ENCODE assay signal across 1 cellular context in genomic region chr1:24118410-24119242, GRCh38.
TF ChIP-seq lines count a peak whose summit lies in the region.

No MANE protein-coding gene starts in this region.

TF ChIP-seq in HepG2, 621 proteins besides CTCF, POLR2A, EP300 and RAD21 (continued from another document and continues in another):
- TF ChIP-seq, protein P1, sequence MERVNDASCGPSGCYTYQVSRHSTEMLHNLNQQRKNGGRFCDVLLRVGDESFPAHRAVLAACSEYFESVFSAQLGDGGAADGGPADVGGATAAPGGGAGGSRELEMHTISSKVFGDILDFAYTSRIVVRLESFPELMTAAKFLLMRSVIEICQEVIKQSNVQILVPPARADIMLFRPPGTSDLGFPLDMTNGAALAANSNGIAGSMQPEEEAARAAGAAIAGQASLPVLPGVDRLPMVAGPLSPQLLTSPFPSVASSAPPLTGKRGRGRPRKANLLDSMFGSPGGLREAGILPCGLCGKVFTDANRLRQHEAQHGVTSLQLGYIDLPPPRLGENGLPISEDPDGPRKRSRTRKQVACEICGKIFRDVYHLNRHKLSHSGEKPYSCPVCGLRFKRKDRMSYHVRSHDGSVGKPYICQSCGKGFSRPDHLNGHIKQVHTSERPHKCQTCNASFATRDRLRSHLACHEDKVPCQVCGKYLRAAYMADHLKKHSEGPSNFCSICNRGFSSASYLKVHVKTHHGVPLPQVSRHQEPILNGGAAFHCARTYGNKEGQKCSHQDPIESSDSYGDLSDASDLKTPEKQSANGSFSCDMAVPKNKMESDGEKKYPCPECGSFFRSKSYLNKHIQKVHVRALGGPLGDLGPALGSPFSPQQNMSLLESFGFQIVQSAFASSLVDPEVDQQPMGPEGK (CRISPR knock-in tag; IDR thresholded peaks at IDR 0.05) = peak; percentile 97
- TF ChIP-seq HHEX (CRISPR knock-in tag; IDR thresholded peaks at IDR 0.05) = no peak
- no peak for TF ChIP-seq ZNF678 (CRISPR knock-in tag; IDR thresholded peaks at IDR 0.05)
- TF ChIP-seq, protein P2, sequence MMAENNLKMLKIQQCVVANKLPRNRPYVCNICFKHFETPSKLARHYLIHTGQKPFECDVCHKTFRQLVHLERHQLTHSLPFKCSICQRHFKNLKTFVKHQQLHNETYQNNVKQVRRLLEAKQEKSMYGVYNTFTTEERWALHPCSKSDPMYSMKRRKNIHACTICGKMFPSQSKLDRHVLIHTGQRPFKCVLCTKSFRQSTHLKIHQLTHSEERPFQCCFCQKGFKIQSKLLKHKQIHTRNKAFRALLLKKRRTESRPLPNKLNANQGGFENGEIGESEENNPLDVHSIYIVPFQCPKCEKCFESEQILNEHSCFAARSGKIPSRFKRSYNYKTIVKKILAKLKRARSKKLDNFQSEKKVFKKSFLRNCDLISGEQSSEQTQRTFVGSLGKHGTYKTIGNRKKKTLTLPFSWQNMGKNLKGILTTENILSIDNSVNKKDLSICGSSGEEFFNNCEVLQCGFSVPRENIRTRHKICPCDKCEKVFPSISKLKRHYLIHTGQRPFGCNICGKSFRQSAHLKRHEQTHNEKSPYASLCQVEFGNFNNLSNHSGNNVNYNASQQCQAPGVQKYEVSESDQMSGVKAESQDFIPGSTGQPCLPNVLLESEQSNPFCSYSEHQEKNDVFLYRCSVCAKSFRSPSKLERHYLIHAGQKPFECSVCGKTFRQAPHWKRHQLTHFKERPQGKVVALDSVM (CRISPR knock-in tag; IDR thresholded peaks at IDR 0.05) = peak; percentile 73; the same call in 1 of the 2 replicates
- TF ChIP-seq GABPB1 (CRISPR knock-in tag; IDR thresholded peaks at IDR 0.05) = peak; percentile 61; the same call in 1 of the 2 replicates
- no peak for TF ChIP-seq SRSF9 (IDR thresholded peaks at IDR 0.05; ENCODE audit: borderline replicate concordance, insufficient read depth, low read depth, low read length, poor library complexity, severe bottlenecking)
- TF ChIP-seq MEIS1 (CRISPR knock-in tag; IDR thresholded peaks at IDR 0.05; ENCODE audit: borderline replicate concordance) = peak; percentile 61; the same call in 1 of the 2 replicates
- TF ChIP-seq GFI1 (CRISPR knock-in tag; IDR thresholded peaks at IDR 0.05; ENCODE audit: borderline replicate concordance) = no peak; the same call in 1 of the 2 replicates
- TF ChIP-seq ZNF549 (CRISPR knock-in tag; IDR thresholded peaks at IDR 0.05) = no peak
- TF ChIP-seq ZNF138 (CRISPR knock-in tag; IDR thresholded peaks at IDR 0.05; ENCODE audit: low read depth) = no peak
- TF ChIP-seq TARDBP (CRISPR knock-in tag; IDR thresholded peaks at IDR 0.05) = peak; percentile 70; the same call in 1 of the 2 replicates
- TF ChIP-seq, protein P3, sequence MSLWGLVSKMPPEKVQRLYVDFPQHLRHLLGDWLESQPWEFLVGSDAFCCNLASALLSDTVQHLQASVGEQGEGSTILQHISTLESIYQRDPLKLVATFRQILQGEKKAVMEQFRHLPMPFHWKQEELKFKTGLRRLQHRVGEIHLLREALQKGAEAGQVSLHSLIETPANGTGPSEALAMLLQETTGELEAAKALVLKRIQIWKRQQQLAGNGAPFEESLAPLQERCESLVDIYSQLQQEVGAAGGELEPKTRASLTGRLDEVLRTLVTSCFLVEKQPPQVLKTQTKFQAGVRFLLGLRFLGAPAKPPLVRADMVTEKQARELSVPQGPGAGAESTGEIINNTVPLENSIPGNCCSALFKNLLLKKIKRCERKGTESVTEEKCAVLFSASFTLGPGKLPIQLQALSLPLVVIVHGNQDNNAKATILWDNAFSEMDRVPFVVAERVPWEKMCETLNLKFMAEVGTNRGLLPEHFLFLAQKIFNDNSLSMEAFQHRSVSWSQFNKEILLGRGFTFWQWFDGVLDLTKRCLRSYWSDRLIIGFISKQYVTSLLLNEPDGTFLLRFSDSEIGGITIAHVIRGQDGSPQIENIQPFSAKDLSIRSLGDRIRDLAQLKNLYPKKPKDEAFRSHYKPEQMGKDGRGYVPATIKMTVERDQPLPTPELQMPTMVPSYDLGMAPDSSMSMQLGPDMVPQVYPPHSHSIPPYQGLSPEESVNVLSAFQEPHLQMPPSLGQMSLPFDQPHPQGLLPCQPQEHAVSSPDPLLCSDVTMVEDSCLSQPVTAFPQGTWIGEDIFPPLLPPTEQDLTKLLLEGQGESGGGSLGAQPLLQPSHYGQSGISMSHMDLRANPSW (CRISPR knock-in tag; IDR thresholded peaks at IDR 0.05; ENCODE audit: borderline replicate concordance) = no peak
- TF ChIP-seq KDM1A (CRISPR knock-in tag; IDR thresholded peaks at IDR 0.05) = peak; percentile 5; the same call in 1 of the 2 replicates
- TF ChIP-seq LCORL (IDR thresholded peaks at IDR 0.05) = no peak
- TF ChIP-seq LCORL (CRISPR knock-in tag; IDR thresholded peaks at IDR 0.05) = 0 out of 2 replicates have a peak, but pooled peaks have one; percentile 16
- no peak; the same call in 1 of the 2 replicates for TF ChIP-seq ZNF501 (CRISPR knock-in tag; IDR thresholded peaks at IDR 0.05)
- TF ChIP-seq, protein P4, sequence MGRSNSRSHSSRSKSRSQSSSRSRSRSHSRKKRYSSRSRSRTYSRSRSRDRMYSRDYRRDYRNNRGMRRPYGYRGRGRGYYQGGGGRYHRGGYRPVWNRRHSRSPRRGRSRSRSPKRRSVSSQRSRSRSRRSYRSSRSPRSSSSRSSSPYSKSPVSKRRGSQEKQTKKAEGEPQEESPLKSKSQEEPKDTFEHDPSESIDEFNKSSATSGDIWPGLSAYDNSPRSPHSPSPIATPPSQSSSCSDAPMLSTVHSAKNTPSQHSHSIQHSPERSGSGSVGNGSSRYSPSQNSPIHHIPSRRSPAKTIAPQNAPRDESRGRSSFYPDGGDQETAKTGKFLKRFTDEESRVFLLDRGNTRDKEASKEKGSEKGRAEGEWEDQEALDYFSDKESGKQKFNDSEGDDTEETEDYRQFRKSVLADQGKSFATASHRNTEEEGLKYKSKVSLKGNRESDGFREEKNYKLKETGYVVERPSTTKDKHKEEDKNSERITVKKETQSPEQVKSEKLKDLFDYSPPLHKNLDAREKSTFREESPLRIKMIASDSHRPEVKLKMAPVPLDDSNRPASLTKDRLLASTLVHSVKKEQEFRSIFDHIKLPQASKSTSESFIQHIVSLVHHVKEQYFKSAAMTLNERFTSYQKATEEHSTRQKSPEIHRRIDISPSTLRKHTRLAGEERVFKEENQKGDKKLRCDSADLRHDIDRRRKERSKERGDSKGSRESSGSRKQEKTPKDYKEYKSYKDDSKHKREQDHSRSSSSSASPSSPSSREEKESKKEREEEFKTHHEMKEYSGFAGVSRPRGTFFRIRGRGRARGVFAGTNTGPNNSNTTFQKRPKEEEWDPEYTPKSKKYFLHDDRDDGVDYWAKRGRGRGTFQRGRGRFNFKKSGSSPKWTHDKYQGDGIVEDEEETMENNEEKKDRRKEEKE (IDR thresholded peaks at IDR 0.05) = no peak
- TF ChIP-seq ZBED4 (CRISPR knock-in tag; IDR thresholded peaks at IDR 0.05; ENCODE audit: borderline replicate concordance) = no peak; the same call in 1 of the 2 replicates
- TF ChIP-seq SP2 (CRISPR knock-in tag; IDR thresholded peaks at IDR 0.05) = no peak
- no peak for TF ChIP-seq NFYC (CRISPR knock-in tag; IDR thresholded peaks at IDR 0.05)
- TF ChIP-seq FOXK1 (CRISPR knock-in tag; IDR thresholded peaks at IDR 0.05; ENCODE audit: borderline replicate concordance, low read depth) = peak; percentile 82; the same call in 1 of the 2 replicates
- TF ChIP-seq ZNF335 (CRISPR knock-in tag; IDR thresholded peaks at IDR 0.05) = no peak
- peak; percentile 78 for TF ChIP-seq SALL1 (CRISPR knock-in tag; IDR thresholded peaks at IDR 0.05)
- peak; percentile 36; the same call in 1 of the 2 replicates for TF ChIP-seq HOXA3 (CRISPR knock-in tag; IDR thresholded peaks at IDR 0.05)
- peak; percentile 68; the same call in 1 of the 2 replicates for TF ChIP-seq ZNF788 (CRISPR knock-in tag; IDR thresholded peaks at IDR 0.05; ENCODE audit: borderline replicate concordance)
- TF ChIP-seq ZFP1 (CRISPR knock-in tag; IDR thresholded peaks at IDR 0.05) = no peak
- TF ChIP-seq ZMAT3 (CRISPR knock-in tag; conservative IDR thresholded peaks at IDR 0.05) = 0 out of 2 replicates have a peak, but pooled peaks have one; percentile 40
- peak; percentile 97 for TF ChIP-seq PPARG (CRISPR knock-in tag; conservative IDR thresholded peaks at IDR 0.05)
- peak; percentile 70 for TF ChIP-seq HNF4G (IDR thresholded peaks at IDR 0.05; ENCODE audit: borderline replicate concordance, low read depth, low read length)
- TF ChIP-seq HNF4G (CRISPR knock-in tag; IDR thresholded peaks at IDR 0.05; ENCODE audit: borderline replicate concordance, low read depth) = peak; percentile 76; the same call in 1 of the 2 replicates
- no peak for TF ChIP-seq ZNF672 (CRISPR knock-in tag; IDR thresholded peaks at IDR 0.05)
- peak; percentile 93 for TF ChIP-seq RARA (CRISPR knock-in tag; IDR thresholded peaks at IDR 0.05)
- no peak for TF ChIP-seq ZFYVE20 (CRISPR knock-in tag; IDR thresholded peaks at IDR 0.05; ENCODE audit: borderline replicate concordance, low read depth)
- TF ChIP-seq ZNF737 (CRISPR knock-in tag; IDR thresholded peaks at IDR 0.05; ENCODE audit: borderline replicate concordance) = no peak
- peak; percentile 80; the same call in 1 of the 2 replicates for TF ChIP-seq MLX (CRISPR knock-in tag; IDR thresholded peaks at IDR 0.05)
- no peak for TF ChIP-seq ZNF343 (CRISPR knock-in tag; IDR thresholded peaks at IDR 0.05)
- no peak for TF ChIP-seq KDM5A (IDR thresholded peaks at IDR 0.05; ENCODE audit: borderline replicate concordance, low read length)
- peak; percentile 56; the same call in 1 of the 2 replicates for TF ChIP-seq ZNF414 (CRISPR knock-in tag; IDR thresholded peaks at IDR 0.05)
- TF ChIP-seq, protein P5, sequence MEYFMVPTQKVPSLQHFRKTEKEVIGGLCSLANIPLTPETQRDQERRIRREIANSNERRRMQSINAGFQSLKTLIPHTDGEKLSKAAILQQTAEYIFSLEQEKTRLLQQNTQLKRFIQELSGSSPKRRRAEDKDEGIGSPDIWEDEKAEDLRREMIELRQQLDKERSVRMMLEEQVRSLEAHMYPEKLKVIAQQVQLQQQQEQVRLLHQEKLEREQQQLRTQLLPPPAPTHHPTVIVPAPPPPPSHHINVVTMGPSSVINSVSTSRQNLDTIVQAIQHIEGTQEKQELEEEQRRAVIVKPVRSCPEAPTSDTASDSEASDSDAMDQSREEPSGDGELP (IDR thresholded peaks at IDR 0.05; ENCODE audit: borderline replicate concordance, low read depth) = peak; percentile 68
- no peak for TF ChIP-seq TEAD2 (CRISPR knock-in tag; IDR thresholded peaks at IDR 0.05)
- no peak for TF ChIP-seq TCF12 (IDR thresholded peaks at IDR 0.05)
- TF ChIP-seq TCF12 (CRISPR knock-in tag; IDR thresholded peaks at IDR 0.05) = peak; percentile 64; the same call in 1 of the 2 replicates
- TF ChIP-seq, protein P6, sequence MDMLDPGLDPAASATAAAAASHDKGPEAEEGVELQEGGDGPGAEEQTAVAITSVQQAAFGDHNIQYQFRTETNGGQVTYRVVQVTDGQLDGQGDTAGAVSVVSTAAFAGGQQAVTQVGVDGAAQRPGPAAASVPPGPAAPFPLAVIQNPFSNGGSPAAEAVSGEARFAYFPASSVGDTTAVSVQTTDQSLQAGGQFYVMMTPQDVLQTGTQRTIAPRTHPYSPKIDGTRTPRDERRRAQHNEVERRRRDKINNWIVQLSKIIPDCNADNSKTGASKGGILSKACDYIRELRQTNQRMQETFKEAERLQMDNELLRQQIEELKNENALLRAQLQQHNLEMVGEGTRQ (IDR thresholded peaks at IDR 0.05; ENCODE audit: low read depth, low read length) = no peak
- TF ChIP-seq, protein P6 (CRISPR knock-in tag; IDR thresholded peaks at IDR 0.05; ENCODE audit: borderline replicate concordance) = no peak
- peak; percentile 66; the same call in 1 of the 2 replicates for TF ChIP-seq CREM (IDR thresholded peaks at IDR 0.05)
- no peak for TF ChIP-seq CREM (CRISPR knock-in tag; IDR thresholded peaks at IDR 0.05)
- no peak for TF ChIP-seq ZNF879 (CRISPR knock-in tag; IDR thresholded peaks at IDR 0.05)
- TF ChIP-seq GABPA (IDR thresholded peaks at IDR 0.05; ENCODE audit: low read depth, low read length) = no peak; the same call in 1 of the 2 replicates
- TF ChIP-seq GABPA (CRISPR knock-in tag; IDR thresholded peaks at IDR 0.05; ENCODE audit: low read depth) = peak; percentile 85
- no peak; the same call in 1 of the 2 replicates for TF ChIP-seq ZMYM2 (CRISPR knock-in tag; IDR thresholded peaks at IDR 0.05)
